Comparison of ENCODE assay signal across 18 cellular contexts in the genomic region with DNA sequence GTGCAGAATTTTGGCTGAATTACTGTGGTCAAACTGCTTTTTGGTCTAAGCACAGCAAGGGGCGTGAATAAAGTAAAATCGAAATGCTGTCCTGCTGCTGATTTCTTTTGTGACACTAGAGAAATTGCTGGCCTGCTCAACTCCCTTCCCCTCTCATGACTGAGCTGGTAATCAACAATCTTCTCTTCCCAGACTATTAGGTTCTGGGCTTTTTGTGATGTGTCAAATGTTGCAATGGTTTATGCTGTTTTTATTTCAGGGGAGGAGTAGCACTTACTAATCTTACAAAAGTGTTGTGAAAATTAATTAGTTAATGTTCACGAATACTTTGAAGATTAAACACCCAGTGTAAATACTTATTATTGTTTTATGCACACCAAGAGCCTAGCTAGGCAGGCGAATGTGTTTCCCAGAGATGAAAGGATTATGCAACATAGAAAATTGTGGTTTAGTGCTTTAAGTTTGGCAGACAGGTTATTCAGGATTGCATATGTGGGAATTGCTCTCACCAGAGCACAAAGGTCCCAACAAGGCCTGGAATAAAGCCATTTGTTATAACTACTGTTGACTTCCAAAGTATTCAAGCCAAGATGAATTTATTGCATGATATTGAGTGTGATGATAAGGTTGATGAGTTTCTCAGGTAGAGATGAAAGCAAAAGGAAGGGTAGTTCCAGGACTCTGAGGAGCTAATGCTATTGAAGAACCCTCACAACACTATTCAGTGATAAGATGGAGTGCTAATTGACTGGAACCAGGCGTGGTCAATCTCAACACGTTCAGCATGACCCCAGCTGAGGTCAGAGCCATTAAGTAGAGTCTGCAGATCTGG.
DNase-seq lines count a peak whose midpoint lies in the region; ATAC-seq, FAIRE-seq and TF ChIP-seq lines count a peak whose summit lies in the region.
"Had no signal": no experiment of that assay in that cellular context is flagged by ENCODE, and none has a peak within 500 bp of the region (broad histone marks: within the 10 kb centered on the region; RNA-seq: fewer than 3 reads in every experiment).

No MANE protein-coding gene starts in this region.

- H3K4me1 Mint-ChIP-seq in GM23338 (peaks cover 13% of the 10 kb centered on the region), mesothelial cell of epicardium (peaks cover 11% of the 10 kb centered on the region)
- H3K4me1 Mint-ChIP-seq in natural killer cell treated with Interleukin-12 subunit alpha and Interleukin-12 subunit beta and Interleukin-15 and Interleukin-18, amount 100 ng/mL, for 72 hours (ENCODE audit: low read depth in 2 of 2) = no peaks in the 10 kb centered on the region
- H3K4me1 Mint-ChIP-seq: activated T-helper 17 cell treated with anti-CD3 and anti-CD28 coated beads, Interleukin-2, amount 50 U/mL, for 72 hours; central memory CD8-positive, alpha-beta T cell; immature natural killer cell had no signal

- H3K4me2 ChIP-seq in GM23338 = no peak overlapping the region
- H3K4me2 ChIP-seq: BLaER1 treated with 17β-estradiol and CSF1 and Interleukin-3, amounts not matched to agents 10 nM and 100 nM had no signal

- FAIRE-seq in colon (lab: Jason Lieb, UNC) = peak; percentile 24

- H3K4me1 ChIP-seq in GM23338 (ENCODE audit: insufficient read depth) = peaks cover 6% of the 10 kb centered on the region

- H3F3A ChIP-seq in GM23338 (replicated peaks; ENCODE audit: low read depth) = no peaks in the 10 kb centered on the region

- H3K9me3 Mint-ChIP-seq in GM23338 (no peaks in the 10 kb centered on the region; the same call in 2 of the 3 replicates), mesothelial cell of epicardium (peaks cover 4% of the 10 kb centered on the region)
- no peaks in the 10 kb centered on the region for H3K9me3 Mint-ChIP-seq in natural killer cell treated with Interleukin-12 subunit alpha and Interleukin-12 subunit beta and Interleukin-15 and Interleukin-18, amount 100 ng/mL, for 72 hours
- H3K9me3 Mint-ChIP-seq: T-helper 1 cell treated with Interleukin-12 subunit alpha and Interleukin-12 subunit beta and Interleukin-4 antibody, amounts not matched to agents 30 μg/mL and 1 μg/mL, for 36 hours had no signal

- no peaks in the 10 kb centered on the region for H3K36me3 ChIP-seq in GM23338 (ENCODE audit: insufficient read depth)
- H3K36me3 ChIP-seq: BLaER1 treated with 17β-estradiol and CSF1 and Interleukin-3, amounts not matched to agents 10 nM and 100 nM; esophagus squamous epithelium had no signal

- 0 out of 2 replicates have a peak overlapping the region, but pooled peaks have one; percentile 1 for H2AFZ ChIP-seq in GM23338

- TF ChIP-seq CTCF in GM23338 (conservative IDR thresholded peaks at IDR 0.05; ENCODE audit: low read depth in 2 of 2) (no peak), mesothelial cell of epicardium (IDR thresholded peaks at IDR 0.05; ENCODE audit: unreplicated experiment) (no peak)

- H3K27me3 ChIP-seq in GM23338 (ENCODE audit: insufficient read depth) = no peaks in the 10 kb centered on the region
- H3K27me3 ChIP-seq: BLaER1 treated with 17β-estradiol and CSF1 and Interleukin-3, amounts not matched to agents 10 nM and 100 nM; esophagus squamous epithelium had no signal

- H3K4me3 Mint-ChIP-seq in GM23338 (no peak overlapping the region), mesothelial cell of epicardium (no peak overlapping the region)
- no peak overlapping the region for H3K4me3 Mint-ChIP-seq in natural killer cell treated with Interleukin-12 subunit alpha and Interleukin-12 subunit beta and Interleukin-15 and Interleukin-18, amount 100 ng/mL, for 72 hours
- H3K4me3 Mint-ChIP-seq: activated T-helper 17 cell treated with anti-CD3 and anti-CD28 coated beads, Interleukin-2, amount 50 U/mL, for 72 hours; central memory CD8-positive, alpha-beta T cell; immature natural killer cell; neural crest cell; T-helper 1 cell treated with Interleukin-12 subunit alpha and Interleukin-12 subunit beta and Interleukin-4 antibody, amounts not matched to agents 30 μg/mL and 1 μg/mL, for 36 hours had no signal

- no peaks in the 10 kb centered on the region for H3K36me3 Mint-ChIP-seq in GM23338 (ENCODE audit: low read depth)
- no peaks in the 10 kb centered on the region for H3K36me3 Mint-ChIP-seq in mesothelial cell of epicardium
- no peaks in the 10 kb centered on the region for H3K36me3 Mint-ChIP-seq in natural killer cell treated with Interleukin-12 subunit alpha and Interleukin-12 subunit beta and Interleukin-15 and Interleukin-18, amount 100 ng/mL, for 72 hours
- H3K36me3 Mint-ChIP-seq: immature natural killer cell had no signal

- peak overlapping the region; percentile 20; the same call in 1 of the 2 replicates for H3K27ac ChIP-seq in GM23338 (ENCODE audit: low read depth)
- H3K27ac ChIP-seq: BLaER1 treated with 17β-estradiol and CSF1 and Interleukin-3, amounts not matched to agents 10 nM and 100 nM had no signal

- H3K27me3 Mint-ChIP-seq in GM23338 (ENCODE audit: insufficient read depth, low read depth, poor library complexity) (no peaks in the 10 kb centered on the region), mesothelial cell of epicardium (ENCODE audit: low read depth) (no peaks in the 10 kb centered on the region)
- H3K27me3 Mint-ChIP-seq in natural killer cell treated with Interleukin-12 subunit alpha and Interleukin-12 subunit beta and Interleukin-15 and Interleukin-18, amount 100 ng/mL, for 72 hours = peaks cover 18 to 25% of the 10 kb centered on the region in 2 donors
- H3K27me3 Mint-ChIP-seq: activated T-helper 17 cell treated with anti-CD3 and anti-CD28 coated beads, Interleukin-2, amount 50 U/mL, for 72 hours; central memory CD8-positive, alpha-beta T cell had no signal

- H3K9me2 ChIP-seq in GM23338 (ENCODE audit: insufficient read depth) = 0 out of 2 replicates have a peak, but pooled peaks cover 6% of the 10 kb centered on the region

- no peak overlapping the region for H3K4me3 ChIP-seq in GM23338
- H3K4me3 ChIP-seq: BLaER1 treated with 17β-estradiol and CSF1 and Interleukin-3, amounts not matched to agents 10 nM and 100 nM; esophagus squamous epithelium had no signal

- H3K79me2 ChIP-seq in GM23338 (replicated peaks; ENCODE audit: insufficient read depth) = no peaks in the 10 kb centered on the region

- no peaks in the 10 kb centered on the region for H4K20me1 ChIP-seq in GM23338 (replicated peaks; ENCODE audit: insufficient read depth)
- H4K20me1 ChIP-seq: BLaER1 treated with 17β-estradiol and CSF1 and Interleukin-3, amounts not matched to agents 10 nM and 100 nM had no signal

- DNase-seq in GM23338 (ENCODE audit: low spot score) = no peak
- peak; percentile 46 for DNase-seq in NCI-H226
- no peak for DNase-seq in mesothelial cell of epicardium (ENCODE audit: low spot score in 2 of 2, unreplicated experiment in 2 of 2)
- no peak for DNase-seq in effector CD4-positive, alpha-beta T cell
- no peak for DNase-seq in glomerular visceral epithelial cell (ENCODE audit: extremely low spot score)
- no peak for DNase-seq in natural killer cell treated with Interleukin-12 subunit alpha and Interleukin-12 subunit beta and Interleukin-15 and Interleukin-18, amount 100 ng/mL, for 72 hours (ENCODE audit: low spot score)
- DNase-seq in HPDE6-E6E7 (ENCODE audit: extremely low spot score) = no peak
- DNase-seq: activated CD4-positive, alpha-beta T cell treated with anti-CD3 and anti-CD28 coated beads for 48 hours; esophagus squamous epithelium; immature natural killer cell; NCI-H1048; stimulated activated CD4-positive, alpha-beta T cell treated with anti-CD3 and anti-CD28 coated beads, Interleukin-1b, Interleukin-23, amount 100 ng/mL, for 48 hours had no signal

- H3K27ac Mint-ChIP-seq in GM23338 (no peak overlapping the region), mesothelial cell of epicardium (peak overlapping the region; percentile 74)
- H3K27ac Mint-ChIP-seq in natural killer cell treated with Interleukin-12 subunit alpha and Interleukin-12 subunit beta and Interleukin-15 and Interleukin-18, amount 100 ng/mL, for 72 hours = no peak overlapping the region
- H3K27ac Mint-ChIP-seq: activated T-helper 17 cell treated with anti-CD3 and anti-CD28 coated beads, Interleukin-2, amount 50 U/mL, for 72 hours; immature natural killer cell; T-helper 1 cell treated with Interleukin-12 subunit alpha and Interleukin-12 subunit beta and Interleukin-4 antibody, amounts not matched to agents 30 μg/mL and 1 μg/mL, for 36 hours had no signal

- no peak for ATAC-seq in GM23338
- no peak for ATAC-seq in natural killer cell treated with Interleukin-12 subunit alpha and Interleukin-12 subunit beta and Interleukin-15 and Interleukin-18, amount 100 ng/mL, for 72 hours
- ATAC-seq: activated T-helper 17 cell treated with anti-CD3 and anti-CD28 coated beads, Interleukin-2, amount 50 U/mL, for 72 hours had no signal

TF ChIP-seq in GM23338, 12 proteins besides CTCF, POLR2A, EP300 and RAD21 (continues in another document):
- TF ChIP-seq CREB1 (CRISPR knock-in tag; IDR thresholded peaks at IDR 0.05; ENCODE audit: low read depth) = no peak
